Comparison of ENCODE assay signal across 20 cellular contexts in genomic region chr2:239050252-239050649, GRCh38.
A peak's percentile ranks its signal among the peaks of the same experiment; 100 is the strongest.
DNase-seq lines count a peak whose midpoint lies in the region; ATAC-seq and TF ChIP-seq lines count a peak whose summit lies in the region.
"Had no signal": no experiment of that assay in that cellular context is flagged by ENCODE, and none has a peak within 500 bp of the region (broad histone marks: within the 10 kb centered on the region; RNA-seq: fewer than 3 reads in every experiment).

No MANE protein-coding gene starts in this region.

- intact Hi-C loops in Right ventricle myocardium inferior (cut with DNase I): no loop called here
- intact Hi-C loops in cardiac septum (cut with DNase I): no loop called here
- intact Hi-C loops in CD14-positive monocyte (cut with micrococcal nuclease): no loop called here
- intact Hi-C loops in lower lobe of right lung (cut with DNase I): no loop called here

- ATAC-seq in Right ventricle myocardium inferior (no peak), RWPE2 (ENCODE audit: low read depth) (no peak), lower lobe of right lung (no peak)
- ATAC-seq: A549; CD8-positive, alpha-beta T cell; GM12878 had no signal

- H3K36me3 ChIP-seq in RWPE2 (ENCODE audit: low read depth) (no peaks in the 10 kb centered on the region), lower lobe of right lung (peaks cover 46% of the 10 kb centered on the region)
- H3K36me3 ChIP-seq: HAP-1 had no signal

- H3K27me3 ChIP-seq in RWPE2 (ENCODE audit: insufficient read depth, poor library complexity, severe bottlenecking) (no peaks in the 10 kb centered on the region), lower lobe of right lung (ENCODE audit: low read depth) (no peaks in the 10 kb centered on the region)

- H3K4me3 Mint-ChIP-seq in CD14-positive monocyte: no peak overlapping the region
- H3K4me3 Mint-ChIP-seq: CD4-positive, CD25-positive, alpha-beta regulatory T cell; CD8-positive, alpha-beta T cell; HFFc6 had no signal

- H3K36me3 Mint-ChIP-seq in CD14-positive monocyte: peaks cover 28 to 52% of the 10 kb centered on the region in 2 donors

- H3K27ac ChIP-seq in RWPE2 (ENCODE audit: poor library complexity, severe bottlenecking): no peak overlapping the region
- no peak overlapping the region for H3K27ac ChIP-seq in lower lobe of right lung
- H3K27ac ChIP-seq: A549, GM23248 had no signal

- H3K9me3 ChIP-seq in RWPE2 (ENCODE audit: severe bottlenecking): no peaks in the 10 kb centered on the region
- H3K9me3 ChIP-seq in lower lobe of right lung: no peaks in the 10 kb centered on the region
- H3K9me3 ChIP-seq: A549, Caco-2, HAP-1 had no signal

- H3K4me3 ChIP-seq in RWPE2 (ENCODE audit: severe bottlenecking): no peak overlapping the region
- no peak overlapping the region for H3K4me3 ChIP-seq in lower lobe of right lung
- H3K4me3 ChIP-seq: A549, GM12878, GM23248, HAP-1 had no signal

- DNase-seq in Right ventricle myocardium inferior (ENCODE audit: missing footprints): peak; percentile 4
- no peak for DNase-seq in cardiac septum (ENCODE audit: low spot score)
- DNase-seq in CD14-positive monocyte (ENCODE audit: low spot score): peak; percentile 7
- peak; percentile 17 for DNase-seq in RWPE2 (ENCODE audit: low spot score)
- no peak for DNase-seq in DMS 273 (lab: John Stamatoyannopoulos, UW; ENCODE audit: unreplicated experiment)
- no peak for DNase-seq in lower lobe of right lung
- DNase-seq: 8988T; C1 segment of cervical spinal cord; Caco-2; CD4-positive, CD25-positive, alpha-beta regulatory T cell; CD8-positive, alpha-beta T cell; DMS 273 treated with DMSO at 0.1 percent for 48 hours; DMS79; EL; GDM1; GM23248; HFFc6 had no signal

- H3K27me3 Mint-ChIP-seq in CD14-positive monocyte (ENCODE audit: low read depth in 3 of 3): peaks cover 0 to 1% (median 0%) of the 10 kb centered on the region in 3 donors
- H3K27me3 Mint-ChIP-seq: CD4-positive, CD25-positive, alpha-beta regulatory T cell had no signal

- H3K4me1 Mint-ChIP-seq in CD14-positive monocyte: no peaks in the 10 kb centered on the region
- H3K4me1 Mint-ChIP-seq: CD4-positive, CD25-positive, alpha-beta regulatory T cell had no signal

- H3K27ac Mint-ChIP-seq in CD14-positive monocyte: no peak overlapping the region
- H3K27ac Mint-ChIP-seq: CD8-positive, alpha-beta T cell; HFFc6 had no signal

- no peak for TF ChIP-seq CTCF in CD14-positive monocyte (IDR thresholded peaks at IDR 0.05)
- TF ChIP-seq CTCF in RWPE2 (IDR thresholded peaks at IDR 0.05; ENCODE audit: poor library complexity, severe bottlenecking): no peak
- TF ChIP-seq CTCF in lower lobe of right lung (IDR thresholded peaks at IDR 0.05): no peak

- H3K4me1 ChIP-seq in RWPE2 (ENCODE audit: insufficient read depth, poor library complexity, severe bottlenecking) (no peaks in the 10 kb centered on the region), lower lobe of right lung (no peaks in the 10 kb centered on the region)
- H3K4me1 ChIP-seq: A549, Caco-2, HAP-1 had no signal

- no peaks in the 10 kb centered on the region for H3K9me3 Mint-ChIP-seq in CD14-positive monocyte
- H3K9me3 Mint-ChIP-seq: CD8-positive, alpha-beta T cell; HFFc6 had no signal

Comparison
In these comparisons a context has a peak if more than half of its experiments do, and no peak if none do; other contexts are left out.
1. DNase-seq: peak in Right ventricle myocardium inferior (single experiment), CD14-positive monocyte (single experiment) and RWPE2 (single experiment); none in cardiac septum (single experiment), DMS 273 (single experiment) and lower lobe of right lung (single experiment).